ENCODE assay signal across 3 cellular contexts in genomic region chr2:200747668-200748618, GRCh38.
TF ChIP-seq lines count a peak whose summit lies in the region.

No MANE protein-coding gene starts in this region.

TF ChIP-seq in SK-N-SH treated with all-trans-retinoic acid at 6 μM for 48 hours, 23 proteins besides CTCF, POLR2A, EP300 and RAD21 (continued from another document and continues in another):
- TF ChIP-seq CREB5 (CRISPR knock-in tag; IDR thresholded peaks at IDR 0.05; ENCODE audit: low read depth) (no peak), ZFP3 (CRISPR knock-in tag; IDR thresholded peaks at IDR 0.05) (no peak), GLIS3 (CRISPR knock-in tag; IDR thresholded peaks at IDR 0.05) (no peak), OSR1 (CRISPR knock-in tag; IDR thresholded peaks at IDR 0.05) (no peak), ISL1 (CRISPR knock-in tag; IDR thresholded peaks at IDR 0.05) (no peak), TSHZ2 (CRISPR knock-in tag; IDR thresholded peaks at IDR 0.05) (no peak), PATZ1 (CRISPR knock-in tag; IDR thresholded peaks at IDR 0.05; ENCODE audit: borderline replicate concordance) (no peak), BACH2 (CRISPR knock-in tag; IDR thresholded peaks at IDR 0.05; ENCODE audit: borderline replicate concordance) (no peak), ZFP30 (CRISPR knock-in tag; IDR thresholded peaks at IDR 0.05) (no peak), ARNTL (CRISPR knock-in tag; IDR thresholded peaks at IDR 0.05; ENCODE audit: borderline replicate concordance, low read depth) (no peak)

TF ChIP-seq in SK-N-SH, 30 proteins besides CTCF, POLR2A, EP300 and RAD21:
- TF ChIP-seq REST (IDR thresholded peaks at IDR 0.05; ENCODE audit: low read depth, low read length) = no peak
- TF ChIP-seq YY1 (IDR thresholded peaks at IDR 0.05; ENCODE audit: low read depth) = no peak
- no peak for TF ChIP-seq ELF1 (IDR thresholded peaks at IDR 0.05)
- TF ChIP-seq ZBTB33 (IDR thresholded peaks at IDR 0.05; ENCODE audit: borderline replicate concordance, low read depth) = no peak
- no peak for TF ChIP-seq TCF12 (IDR thresholded peaks at IDR 0.05)
- TF ChIP-seq MEF2A (IDR thresholded peaks at IDR 0.05; ENCODE audit: borderline replicate concordance, low read depth) = no peak
- TF ChIP-seq RCOR1 (IDR thresholded peaks at IDR 0.05; ENCODE audit: low read length) = no peak
- TF ChIP-seq USF1 (IDR thresholded peaks at IDR 0.05; ENCODE audit: borderline replicate concordance, low read depth) = no peak
- TF ChIP-seq PBX3 (IDR thresholded peaks at IDR 0.05) = no peak
- TF ChIP-seq GABPA (IDR thresholded peaks at IDR 0.05; ENCODE audit: low read depth) = no peak
- TF ChIP-seq RFX5 (IDR thresholded peaks at IDR 0.05; ENCODE audit: low read length) = no peak
- TF ChIP-seq SMC3 (IDR thresholded peaks at IDR 0.05; ENCODE audit: low read depth, low read length) = no peak
- no peak for TF ChIP-seq GATA2 (CRISPR knock-in tag; IDR thresholded peaks at IDR 0.05)
- no peak for TF ChIP-seq CHD2 (IDR thresholded peaks at IDR 0.05; ENCODE audit: low read length, partially characterized antibody)
- no peak for TF ChIP-seq SIN3A (IDR thresholded peaks at IDR 0.05; ENCODE audit: borderline replicate concordance, low read depth, low read length)
- no peak for TF ChIP-seq NRF1 (IDR thresholded peaks at IDR 0.05; ENCODE audit: low read depth, low read length)
- no peak for TF ChIP-seq IRF3 (IDR thresholded peaks at IDR 0.05; ENCODE audit: low read depth, low read length)
- no peak for TF ChIP-seq EZH2phosphoT487 (IDR thresholded peaks at IDR 0.05; ENCODE audit: borderline replicate concordance, low read depth)
- TF ChIP-seq USF2 (IDR thresholded peaks at IDR 0.05; ENCODE audit: borderline replicate concordance, low read depth, low read length) = no peak

TF ChIP-seq in HepG2, 621 proteins besides CTCF, POLR2A, EP300 and RAD21 (continued from another document and continues in another):
- TF ChIP-seq CERS6 (CRISPR knock-in tag; IDR thresholded peaks at IDR 0.05) = no peak
- TF ChIP-seq ZSCAN9 (CRISPR knock-in tag; IDR thresholded peaks at IDR 0.05; ENCODE audit: borderline replicate concordance) = peak; percentile 82; the same call in 1 of the 2 replicates
- TF ChIP-seq SIX4 (CRISPR knock-in tag; IDR thresholded peaks at IDR 0.05) = peak; percentile 82
- no peak for TF ChIP-seq ZNF513 (CRISPR knock-in tag; conservative IDR thresholded peaks at IDR 0.05)
- TF ChIP-seq ZBED4 (CRISPR knock-in tag; IDR thresholded peaks at IDR 0.05; ENCODE audit: borderline replicate concordance) = no peak; the same call in 1 of the 2 replicates
- TF ChIP-seq PBX2 (CRISPR knock-in tag; IDR thresholded peaks at IDR 0.05) = no peak
- peak; percentile 86 for TF ChIP-seq ZNF292 (CRISPR knock-in tag; IDR thresholded peaks at IDR 0.05; ENCODE audit: borderline replicate concordance, low read depth)
- peak; percentile 55 for TF ChIP-seq HOXA5 (CRISPR knock-in tag; IDR thresholded peaks at IDR 0.05)
- TF ChIP-seq ESRRA (CRISPR knock-in tag; IDR thresholded peaks at IDR 0.05; ENCODE audit: low read depth) = peak; percentile 61; the same call in 1 of the 2 replicates
- peak; percentile 49; the same call in 1 of the 2 replicates for TF ChIP-seq ZNF607 (CRISPR knock-in tag; IDR thresholded peaks at IDR 0.05; ENCODE audit: borderline replicate concordance)
- no peak for TF ChIP-seq SMARCC2 (IDR thresholded peaks at IDR 0.05)
- TF ChIP-seq ZNF101 (CRISPR knock-in tag; IDR thresholded peaks at IDR 0.05; ENCODE audit: borderline replicate concordance, low read depth) = no peak
- no peak for TF ChIP-seq ZC3H4 (CRISPR knock-in tag; IDR thresholded peaks at IDR 0.05; ENCODE audit: borderline replicate concordance)
- peak; percentile 97 for TF ChIP-seq HDAC2 (CRISPR knock-in tag; IDR thresholded peaks at IDR 0.05)
- TF ChIP-seq TSC22D2 (CRISPR knock-in tag; IDR thresholded peaks at IDR 0.05; ENCODE audit: borderline replicate concordance) = no peak
- peak; percentile 27; the same call in 1 of the 2 replicates for TF ChIP-seq PHF8 (CRISPR knock-in tag; IDR thresholded peaks at IDR 0.05)
- peak; percentile 57; the same call in 1 of the 2 replicates for TF ChIP-seq ZNF281 (CRISPR knock-in tag; IDR thresholded peaks at IDR 0.05; ENCODE audit: borderline replicate concordance)
- 0 out of 2 replicates have a peak, but pooled peaks have one; percentile 43 for TF ChIP-seq POGK (CRISPR knock-in tag; conservative IDR thresholded peaks at IDR 0.05)
- no peak for TF ChIP-seq LRRFIP1 (CRISPR knock-in tag; conservative IDR thresholded peaks at IDR 0.05)
- TF ChIP-seq DMTF1 (CRISPR knock-in tag; IDR thresholded peaks at IDR 0.05) = no peak
- TF ChIP-seq ZSCAN12 (CRISPR knock-in tag; IDR thresholded peaks at IDR 0.05) = no peak
- no peak for TF ChIP-seq ZNF563 (CRISPR knock-in tag; IDR thresholded peaks at IDR 0.05)
- TF ChIP-seq ZBTB21 (CRISPR knock-in tag; IDR thresholded peaks at IDR 0.05) = peak; percentile 69; the same call in 1 of the 2 replicates
- TF ChIP-seq HOXA3 (CRISPR knock-in tag; IDR thresholded peaks at IDR 0.05) = peak; percentile 79
